Comparison of ENCODE assay signal across 12 cellular contexts in the genomic region with DNA sequence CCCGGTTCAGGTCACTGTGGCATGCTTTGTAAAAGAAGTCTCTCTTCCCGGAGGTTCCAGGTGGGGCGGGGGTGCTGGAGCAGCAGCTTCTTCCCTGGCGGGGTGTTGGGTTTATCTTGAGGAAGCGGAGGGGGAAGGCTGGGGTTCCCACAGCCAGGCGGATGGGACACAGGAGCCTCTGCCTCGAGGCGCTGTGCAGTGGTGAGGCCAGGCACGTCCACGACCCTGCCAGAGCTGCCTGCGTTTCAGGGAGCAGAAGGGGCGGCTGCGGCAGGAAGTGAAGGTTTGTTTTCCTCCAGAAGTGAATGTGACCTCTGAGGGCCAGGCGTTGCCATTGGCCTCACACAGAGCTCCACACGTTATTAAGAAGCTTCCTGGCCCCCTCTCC. TPM values are rescaled to one million over a fixed set of nuclear protein-coding genes. Genes with fewer than 3 reads are reported as not detected.
DNase-seq lines count a peak whose midpoint lies in the region; ATAC-seq and TF ChIP-seq lines count a peak whose summit lies in the region.
"Had no signal": no experiment of that assay in that cellular context is flagged by ENCODE, and none has a peak within 500 bp of the region (broad histone marks: within the 10 kb centered on the region; RNA-seq: fewer than 3 reads in every experiment).

No MANE protein-coding gene starts in this region.

- TF ChIP-seq CTCF in CD4-positive, alpha-beta T cell (IDR thresholded peaks at IDR 0.05): no peak
- TF ChIP-seq CTCF in HFFc6 (IDR thresholded peaks at IDR 0.05): no peak

- no peaks in the 10 kb centered on the region for H3K9me3 ChIP-seq in CD4-positive, alpha-beta T cell (ENCODE audit: control insufficient read depth, low read length)
- no peaks in the 10 kb centered on the region for H3K9me3 ChIP-seq in HUES64 (ENCODE audit: insufficient read depth, low read depth, low read length)

- H3K4me3 Mint-ChIP-seq in CD4-positive, alpha-beta T cell: no peak overlapping the region
- H3K4me3 Mint-ChIP-seq in effector memory CD8-positive, alpha-beta T cell: peak overlapping the region in 1 of 2 donors; percentile 9
- peak overlapping the region; percentile 40 for H3K4me3 Mint-ChIP-seq in natural killer cell treated with Interleukin-12 subunit alpha and Interleukin-12 subunit beta and Interleukin-15 and Interleukin-18, amount 100 ng/mL, for 72 hours
- no peak overlapping the region for H3K4me3 Mint-ChIP-seq in HFFc6

- no peak for DNase-seq in CD4-positive, alpha-beta T cell
- DNase-seq in effector memory CD8-positive, alpha-beta T cell: no peak
- DNase-seq in natural killer cell treated with Interleukin-12 subunit alpha and Interleukin-12 subunit beta and Interleukin-15 and Interleukin-18, amount 100 ng/mL, for 72 hours (ENCODE audit: low spot score): no peak
- DNase-seq in middle frontal gyrus (ENCODE audit: extremely low spot score, low spot score) (no peak), HFFc6 (no peak), HT-29 (ENCODE audit: low spot score) (no peak), medulla oblongata (ENCODE audit: extremely low spot score) (no peak)
- DNase-seq: effector CD8-positive, alpha-beta T cell; mammary epithelial cell; NCI-H1092; NCI-H526 had no signal

- H3K27ac Mint-ChIP-seq in CD4-positive, alpha-beta T cell: peak overlapping the region; percentile 69
- H3K27ac Mint-ChIP-seq in effector memory CD8-positive, alpha-beta T cell: peak overlapping the region; percentile 72 to 86
- H3K27ac Mint-ChIP-seq in natural killer cell treated with Interleukin-12 subunit alpha and Interleukin-12 subunit beta and Interleukin-15 and Interleukin-18, amount 100 ng/mL, for 72 hours: peak overlapping the region; percentile 30 to 100
- H3K27ac Mint-ChIP-seq in HFFc6: no peak overlapping the region

- H3K9me3 Mint-ChIP-seq in CD4-positive, alpha-beta T cell: no peaks in the 10 kb centered on the region
- no peaks in the 10 kb centered on the region for H3K9me3 Mint-ChIP-seq in effector memory CD8-positive, alpha-beta T cell
- no peaks in the 10 kb centered on the region for H3K9me3 Mint-ChIP-seq in natural killer cell treated with Interleukin-12 subunit alpha and Interleukin-12 subunit beta and Interleukin-15 and Interleukin-18, amount 100 ng/mL, for 72 hours
- H3K9me3 Mint-ChIP-seq in HFFc6: no peaks in the 10 kb centered on the region

- no peak overlapping the region for H3K27ac ChIP-seq in CD4-positive, alpha-beta T cell (ENCODE audit: low read depth, low read length)
- no peak overlapping the region for H3K27ac ChIP-seq in HUES64 (ENCODE audit: low read depth, low read length)

- peaks cover 24% of the 10 kb centered on the region for H3K4me1 Mint-ChIP-seq in CD4-positive, alpha-beta T cell (ENCODE audit: low read depth)
- peaks cover 30 to 34% of the 10 kb centered on the region in 2 donors for H3K4me1 Mint-ChIP-seq in effector memory CD8-positive, alpha-beta T cell (ENCODE audit: low read depth in 2 of 2)
- peaks cover 61 to 69% of the 10 kb centered on the region in 2 donors for H3K4me1 Mint-ChIP-seq in natural killer cell treated with Interleukin-12 subunit alpha and Interleukin-12 subunit beta and Interleukin-15 and Interleukin-18, amount 100 ng/mL, for 72 hours (ENCODE audit: low read depth in 2 of 2)
- H3K4me1 Mint-ChIP-seq in HFFc6 (ENCODE audit: low read depth): peaks cover 44% of the 10 kb centered on the region

- peaks cover 23% of the 10 kb centered on the region; the same call in 1 of the 2 replicates for H3K36me3 ChIP-seq in HUES64 (ENCODE audit: insufficient read depth, low read length)

- POLR2A ChIA-PET in CD4-positive, alpha-beta T cell (lab: Charles Lee): no interaction called here

- intact Hi-C loops in CD4-positive, alpha-beta T cell (cut with DNase I, micrococcal nuclease): no loop called here

- H3K27me3 Mint-ChIP-seq in CD4-positive, alpha-beta T cell: no peaks in the 10 kb centered on the region
- H3K27me3 Mint-ChIP-seq in effector memory CD8-positive, alpha-beta T cell: no peaks in the 10 kb centered on the region
- no peaks in the 10 kb centered on the region for H3K27me3 Mint-ChIP-seq in natural killer cell treated with Interleukin-12 subunit alpha and Interleukin-12 subunit beta and Interleukin-15 and Interleukin-18, amount 100 ng/mL, for 72 hours
- H3K27me3 Mint-ChIP-seq in HFFc6 (ENCODE audit: insufficient read depth): peaks cover 2% of the 10 kb centered on the region

- no peak for ATAC-seq in CD4-positive, alpha-beta T cell (ENCODE audit: poor library complexity)
- no peak for ATAC-seq in effector memory CD8-positive, alpha-beta T cell (replicated peaks)
- ATAC-seq in natural killer cell treated with Interleukin-12 subunit alpha and Interleukin-12 subunit beta and Interleukin-15 and Interleukin-18, amount 100 ng/mL, for 72 hours: no peak

- no peaks in the 10 kb centered on the region for H3K27me3 ChIP-seq in CD4-positive, alpha-beta T cell (ENCODE audit: control insufficient read depth, insufficient read depth, low read length)
- H3K27me3 ChIP-seq in HUES64 (ENCODE audit: insufficient read depth, low read length): no peaks in the 10 kb centered on the region

- H3K9ac ChIP-seq in HUES64 (ENCODE audit: low read depth, low read length): peak overlapping the region; percentile 34; the same call in 1 of the 2 replicates

- 86% methylated on average over 15 of the region's 15 CpGs for WGBS in HUES64

- no peak overlapping the region for H3K4me3 ChIP-seq in HUES64 (ENCODE audit: low read length)

- peaks cover 40% of the 10 kb centered on the region for H3K36me3 Mint-ChIP-seq in CD4-positive, alpha-beta T cell (ENCODE audit: low read depth)
- peaks cover 9% of the 10 kb centered on the region for H3K36me3 Mint-ChIP-seq in effector memory CD8-positive, alpha-beta T cell (ENCODE audit: insufficient read depth)
- H3K36me3 Mint-ChIP-seq in natural killer cell treated with Interleukin-12 subunit alpha and Interleukin-12 subunit beta and Interleukin-15 and Interleukin-18, amount 100 ng/mL, for 72 hours: no peaks in the 10 kb centered on the region
- H3K36me3 Mint-ChIP-seq in HFFc6 (ENCODE audit: low read depth): peaks cover 18% of the 10 kb centered on the region

- CTCF ChIA-PET in CD4-positive, alpha-beta T cell (lab: Charles Lee): no interaction called here

- peaks cover 7% of the 10 kb centered on the region; the same call in 1 of the 2 replicates for H3K4me1 ChIP-seq in HUES64 (ENCODE audit: insufficient read depth, low read length)

RNA-seq across cellular contexts. Expression of a gene that starts 20.1 kb away (rescaled TPM):
- total RNA-seq in CD4-positive, alpha-beta T cell: 10 to 100 TPM; 15.5 to 16.4 TPM
- 1.8 TPM for polyA plus RNA-seq in HUES64 (2013, experiment 1 of 2)
- 2.7 TPM for polyA plus RNA-seq in HUES64 (2013, experiment 2 of 2)
- total RNA-seq in natural killer cell treated with Interleukin-12 subunit alpha and Interleukin-12 subunit beta and Interleukin-15 and Interleukin-18, amount 100 ng/mL, for 72 hours: 10 to 100 TPM; 29.0 to 81.6 TPM
- 1 to 10 TPM; 1.1 to 2.9 (median 1.4) TPM for total RNA-seq in HFFc6 (2021; fragmentation: NEBNext Ultra II Directional; extraction: Animal tissue kit (Norgen Biotek cat#: 25700))
- total RNA-seq in HT-29 (2014; rRNA removed; shearing (Covaris generic)): 0.36 and 0.44 TPM in 2 replicates

Comparison
In these comparisons a context has a peak if more than half of its experiments do, and no peak if none do; other contexts are left out.
1. RNA of a gene that starts 20.1 kb away (total RNA-seq): 29.0 to 81.6 TPM in natural killer cell treated with Interleukin-12 subunit alpha and Interleukin-12 subunit beta and Interleukin-15 and Interleukin-18, amount 100 ng/mL, for 72 hours and 15.5 to 16.4 TPM in CD4-positive, alpha-beta T cell; 1.1 to 2.9 TPM in HFFc6 and 0.36 to 0.44 TPM in HT-29; every median in the first group is over 4 times any median in the second.